ENCODE assay signal across 16 cellular contexts in the genomic region with DNA sequence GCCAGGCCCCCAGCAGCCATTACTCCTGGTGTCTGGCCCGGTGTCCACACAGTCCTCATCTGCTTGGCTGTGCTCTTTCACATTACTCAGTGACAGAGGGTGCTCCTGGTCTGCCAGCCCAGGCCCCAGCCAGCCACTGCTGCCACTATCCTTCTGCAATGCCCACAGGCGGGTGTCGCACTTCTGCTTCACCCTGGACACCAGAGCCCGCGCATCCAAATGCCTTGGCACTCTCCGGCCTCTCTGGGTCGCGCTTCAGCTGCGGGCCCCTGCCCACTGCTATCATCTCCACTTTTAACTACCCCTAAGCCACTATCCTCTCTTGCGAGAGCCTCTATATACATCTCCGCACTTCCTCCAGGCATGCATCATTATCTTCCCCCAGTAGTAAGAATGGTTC.
DNase-seq lines count a peak whose midpoint lies in the region; ATAC-seq and TF ChIP-seq lines count a peak whose summit lies in the region.
"Had no signal": no experiment of that assay in that cellular context is flagged by ENCODE, and none has a peak within 500 bp of the region (broad histone marks: within the 10 kb centered on the region; RNA-seq: fewer than 3 reads in every experiment).

No MANE protein-coding gene starts in this region.

- no peaks in the 10 kb centered on the region for H3K27me3 ChIP-seq in Caco-2 (replicated peaks; ENCODE audit: control insufficient read depth, insufficient read depth, low read length)
- no peaks in the 10 kb centered on the region for H3K27me3 ChIP-seq in trophoblast cell (ENCODE audit: insufficient read depth, low read length)
- no peaks in the 10 kb centered on the region for H3K27me3 ChIP-seq in left ventricle myocardium inferior (ENCODE audit: low read depth)
- H3K27me3 ChIP-seq: BE2C had no signal

- no peak overlapping the region for H3K23ac ChIP-seq in trophoblast cell (ENCODE audit: low read length)

- peak overlapping the region; percentile 90 for H3K18ac ChIP-seq in trophoblast cell (ENCODE audit: low read length)

- peaks cover 18% of the 10 kb centered on the region for H3K36me3 Mint-ChIP-seq in Caco-2 (ENCODE audit: insufficient read depth, unreplicated experiment)
- peaks cover 46% of the 10 kb centered on the region for H3K36me3 Mint-ChIP-seq in brain
- peaks cover 41% of the 10 kb centered on the region for H3K36me3 Mint-ChIP-seq in memory B cell
- H3K36me3 Mint-ChIP-seq in stimulated activated naive B cell treated with anti-CD40 and anti-IgM and Interleukin-4, amounts not matched to agents 10 μg/mL and 1 μg/mL and 100 μg/mL, for 72 hours, result peaks cover 27 to 47% of the 10 kb centered on the region in 2 donors

- BruUV-seq in Caco-2 (replicated peaks; lab: Mats Ljungman, UMichigan), result no TSS peak

- H3K27me3 Mint-ChIP-seq in Caco-2 (ENCODE audit: insufficient read depth, unreplicated experiment) (no peaks in the 10 kb centered on the region), brain (no peaks in the 10 kb centered on the region), memory B cell (no peaks in the 10 kb centered on the region)
- no peaks in the 10 kb centered on the region for H3K27me3 Mint-ChIP-seq in stimulated activated naive B cell treated with anti-CD40 and anti-IgM and Interleukin-4, amounts not matched to agents 10 μg/mL and 1 μg/mL and 100 μg/mL, for 72 hours

- CTCF ChIA-PET in Caco-2 (lab: Charles Lee), result no interaction called here

- H3K36me3 ChIP-seq in Caco-2 (ENCODE audit: control insufficient read depth, insufficient read depth, low read length), result no peaks in the 10 kb centered on the region
- peaks cover 34 to 47% of the 10 kb centered on the region in 2 experiments for H3K36me3 ChIP-seq in trophoblast cell (ENCODE audit: control insufficient read depth in 1 of 2, insufficient read depth in 2 of 2, low read length in 2 of 2)
- peaks cover 41% of the 10 kb centered on the region for H3K36me3 ChIP-seq in left ventricle myocardium inferior
- H3K36me3 ChIP-seq: BE2C had no signal

- H3K9me3 Mint-ChIP-seq in Caco-2 (ENCODE audit: unreplicated experiment), result no peaks in the 10 kb centered on the region
- no peaks in the 10 kb centered on the region for H3K9me3 Mint-ChIP-seq in brain
- no peaks in the 10 kb centered on the region for H3K9me3 Mint-ChIP-seq in memory B cell
- H3K9me3 Mint-ChIP-seq in stimulated activated naive B cell treated with anti-CD40 and anti-IgM and Interleukin-4, amounts not matched to agents 10 μg/mL and 1 μg/mL and 100 μg/mL, for 72 hours, result no peaks in the 10 kb centered on the region

- H3K9me3 ChIP-seq in Caco-2 (no peaks in the 10 kb centered on the region), trophoblast cell (ENCODE audit: insufficient read depth, low read depth, low read length) (peaks cover 2% of the 10 kb centered on the region), left ventricle myocardium inferior (replicated peaks) (no peaks in the 10 kb centered on the region)
- H3K9me3 ChIP-seq: A549, BE2C had no signal

- H3K14ac ChIP-seq in trophoblast cell (ENCODE audit: low read length), result no peak overlapping the region

- H3K4me1 ChIP-seq in Caco-2, result peaks cover 31% of the 10 kb centered on the region
- H3K4me1 ChIP-seq in trophoblast cell (ENCODE audit: control insufficient read depth in 1 of 2, insufficient read depth in 2 of 2, low read length in 2 of 2), result peaks cover 20 to 21% of the 10 kb centered on the region in 2 experiments
- peaks cover 23% of the 10 kb centered on the region for H3K4me1 ChIP-seq in left ventricle myocardium inferior
- H3K4me1 ChIP-seq: A549, BE2C had no signal

- no peak overlapping the region for H3K4me3 ChIP-seq in Caco-2 (ENCODE audit: low read depth, low read length)
- no peak overlapping the region for H3K4me3 ChIP-seq in trophoblast cell (ENCODE audit: low read depth, low read length)
- H3K4me3 ChIP-seq in left ventricle myocardium inferior, result no peak overlapping the region
- H3K4me3 ChIP-seq: A549, K562 had no signal

- H3K4me1 Mint-ChIP-seq in Caco-2 (ENCODE audit: low read depth, unreplicated experiment) (peaks cover 25% of the 10 kb centered on the region), brain (peaks cover 5% of the 10 kb centered on the region), memory B cell (peaks cover 6% of the 10 kb centered on the region)
- peaks cover 0 to 2% of the 10 kb centered on the region in 2 donors for H3K4me1 Mint-ChIP-seq in stimulated activated naive B cell treated with anti-CD40 and anti-IgM and Interleukin-4, amounts not matched to agents 10 μg/mL and 1 μg/mL and 100 μg/mL, for 72 hours

- H3K4me2 ChIP-seq in trophoblast cell (ENCODE audit: low read length), result no peak overlapping the region
- H3K4me2 ChIP-seq: A549 had no signal

- ATAC-seq in memory B cell (ENCODE audit: low read depth), result no peak
- no peak for ATAC-seq in stimulated activated naive B cell treated with anti-CD40 and anti-IgM and Interleukin-4, amounts not matched to agents 10 μg/mL and 1 μg/mL and 100 μg/mL, for 72 hours (replicated peaks)
- ATAC-seq: K562 had no signal

- H2AFZ ChIP-seq in trophoblast cell (ENCODE audit: insufficient read depth, low read length, poor library complexity), result no peak overlapping the region

- H3K4me3 Mint-ChIP-seq in Caco-2 (ENCODE audit: unreplicated experiment) (no peak overlapping the region), brain (no peak overlapping the region), memory B cell (no peak overlapping the region)
- H3K4me3 Mint-ChIP-seq in stimulated activated naive B cell treated with anti-CD40 and anti-IgM and Interleukin-4, amounts not matched to agents 10 μg/mL and 1 μg/mL and 100 μg/mL, for 72 hours, result no peak overlapping the region

- DNase-seq in Caco-2, result no peak
- no peak for DNase-seq in memory B cell (ENCODE audit: low spot score in 2 of 2)
- no peak for DNase-seq in trophoblast cell
- DNase-seq in left ventricle myocardium inferior, result no peak
- no peak for DNase-seq in medulla oblongata (ENCODE audit: extremely low spot score)
- no peak for DNase-seq in stimulated activated CD4-positive, alpha-beta T cell treated with anti-CD3 and anti-CD28 coated beads, Interleukin-4, amount 100 ng/mL, for 1 hour
- DNase-seq in stimulated activated naive B cell treated with anti-CD40 and anti-IgM and Interleukin-4, amounts not matched to agents 10 μg/mL and 1 μg/mL and 100 μg/mL, for 72 hours, result no peak
- DNase-seq: BE2C, EL, MM.1S, NCI-H1436, NCI-H226, OCI-M1 had no signal

- H2AK5ac ChIP-seq in trophoblast cell (ENCODE audit: low read length), result peak overlapping the region; percentile 9

- H3K27ac ChIP-seq in trophoblast cell (ENCODE audit: low read depth, low read length), result no peak overlapping the region
- H3K27ac ChIP-seq in left ventricle myocardium inferior (replicated peaks), result no peak overlapping the region
- H3K27ac ChIP-seq: A549 had no signal

- TF ChIP-seq CTCF in Caco-2 (IDR thresholded peaks at IDR 0.05; ENCODE audit: insufficient read depth in 1 of 2, low read depth in 1 of 2, low read length in 1 of 2, severe bottlenecking in 1 of 2, unreplicated experiment in 1 of 2), result no peak
- TF ChIP-seq CTCF in brain (conservative IDR thresholded peaks at IDR 0.05), result no peak
- no peak for TF ChIP-seq CTCF in left ventricle myocardium inferior (IDR thresholded peaks at IDR 0.05; ENCODE audit: borderline replicate concordance)

- POLR2A ChIA-PET in Caco-2 (lab: Charles Lee), result no interaction called here

- H3K4ac ChIP-seq in trophoblast cell (ENCODE audit: low read depth, low read length), result no peak overlapping the region

- intact Hi-C loops in Caco-2 (cut with micrococcal nuclease; ENCODE audit: unreplicated experiment), result loop anchor here (10.0 kb wide), 1 partner anchor 110 kb away; the partner anchor contains the start of gene TBC1D9
- intact Hi-C loops in left ventricle myocardium inferior (cut with micrococcal nuclease), result no loop called here

- H3K27ac Mint-ChIP-seq in Caco-2 (ENCODE audit: unreplicated experiment) (peak overlapping the region; percentile 14), brain (peak overlapping the region in 4 of 5 experiments; percentile 3 to 50 (median 13)), memory B cell (peak overlapping the region; percentile 10)
- no peak overlapping the region for H3K27ac Mint-ChIP-seq in stimulated activated naive B cell treated with anti-CD40 and anti-IgM and Interleukin-4, amounts not matched to agents 10 μg/mL and 1 μg/mL and 100 μg/mL, for 72 hours

- no peaks in the 10 kb centered on the region for H3K79me2 ChIP-seq in trophoblast cell (ENCODE audit: control insufficient read depth, insufficient read depth, low read length, poor library complexity)

- H2BK5ac ChIP-seq in trophoblast cell (ENCODE audit: low read depth, low read length, poor library complexity), result peak overlapping the region; percentile 21

- WGBS in trophoblast cell (ENCODE audit: extremely low coverage, insufficient coverage, insufficient read length), result no CpG with 5 or more reads among the region's 11 CpGs

- no peak overlapping the region for H3K9ac ChIP-seq in trophoblast cell (ENCODE audit: low read length)

- peak overlapping the region; percentile 16 for H2BK12ac ChIP-seq in trophoblast cell (ENCODE audit: low read length)

- no peak overlapping the region for H4K12ac ChIP-seq in trophoblast cell (ENCODE audit: low read depth, low read length)

- H4K8ac ChIP-seq in trophoblast cell (ENCODE audit: low read depth, low read length), result peak overlapping the region; percentile 62

- H2BK120ac ChIP-seq in trophoblast cell (ENCODE audit: insufficient read depth, low read length, poor library complexity), result no peak overlapping the region

- peaks cover 5% of the 10 kb centered on the region for H3K79me1 ChIP-seq in trophoblast cell (ENCODE audit: low read length)

- no peak overlapping the region for H4K91ac ChIP-seq in trophoblast cell (ENCODE audit: low read depth, low read length)
